14 cellular contexts compared by ENCODE assay signal in genomic region chr12:21528953-21529352, GRCh38. TPM values are rescaled to one million over a fixed set of nuclear protein-coding genes. Genes with fewer than 3 reads are reported as not detected.
A peak's percentile ranks its signal among the peaks of the same experiment; 100 is the strongest.
DNase-seq lines count a peak whose midpoint lies in the region; ATAC-seq and TF ChIP-seq lines count a peak whose summit lies in the region.
"Had no signal": no experiment of that assay in that cellular context is flagged by ENCODE, and none has a peak within 500 bp of the region (broad histone marks: within the 10 kb centered on the region; RNA-seq: fewer than 3 reads in every experiment).

No MANE protein-coding gene starts in this region.

- H3K27me3 ChIP-seq in GM23338 (ENCODE audit: insufficient read depth) = peaks cover 62% of the 10 kb centered on the region
- H3K27me3 ChIP-seq in vagina = no peaks in the 10 kb centered on the region
- H3K27me3 ChIP-seq: sigmoid colon had no signal

- H3K4me1 ChIP-seq in GM23338 (ENCODE audit: insufficient read depth) = peaks cover 5% of the 10 kb centered on the region
- peaks cover 24% of the 10 kb centered on the region for H3K4me1 ChIP-seq in OCI-LY7 (ENCODE audit: insufficient read depth, low read length, poor library complexity, severe bottlenecking)
- peaks cover 15% of the 10 kb centered on the region for H3K4me1 ChIP-seq in vagina

- H3K9me2 ChIP-seq in GM23338 (ENCODE audit: insufficient read depth) (no peaks in the 10 kb centered on the region), OCI-LY7 (ENCODE audit: insufficient read depth, low read length) (no peaks in the 10 kb centered on the region)

- DNase-seq in GM23338 (ENCODE audit: low spot score) (no peak), OCI-LY7 (ENCODE audit: low spot score) (no peak), glutamatergic neuron (no peak), pons (ENCODE audit: low spot score) (peak; percentile 36), SK-N-DZ (ENCODE audit: low spot score) (no peak), vagina (ENCODE audit: extremely low spot score in 2 of 2) (no peak)
- DNase-seq: central memory CD4-positive, alpha-beta T cell; mucosa of descending colon; NCI-H2081 treated with DMSO at 0.1 percent for 48 hours; sigmoid colon had no signal

- peaks cover 17% of the 10 kb centered on the region for H3K27me3 Mint-ChIP-seq in GM23338 (ENCODE audit: insufficient read depth, low read depth, poor library complexity)
- peaks cover 2% of the 10 kb centered on the region for H3K27me3 Mint-ChIP-seq in glutamatergic neuron (ENCODE audit: unreplicated experiment)

- no peak overlapping the region for H3K4me3 ChIP-seq in GM23338
- no peak overlapping the region for H3K4me3 ChIP-seq in OCI-LY7 (ENCODE audit: low read depth, low read length, poor library complexity, severe bottlenecking)
- H3K4me3 ChIP-seq in vagina = no peak overlapping the region
- H3K4me3 ChIP-seq: mucosa of descending colon, sigmoid colon, thoracic aorta had no signal

- POLR2A ChIA-PET in OCI-LY7 (lab: Charles Lee) = interaction anchor here (0.6 to 1.3 kb wide), 5 partner anchors 30 to 997 kb away, joined by 3 read pairs; partner anchors contain the start of gene LDHB

- H4K20me1 ChIP-seq in GM23338 (replicated peaks; ENCODE audit: insufficient read depth) = no peaks in the 10 kb centered on the region
- H4K20me1 ChIP-seq in OCI-LY7 (ENCODE audit: insufficient read depth, low read length) = no peaks in the 10 kb centered on the region

- H3K9me3 ChIP-seq in OCI-LY7 (ENCODE audit: low read length) (no peaks in the 10 kb centered on the region), vagina (no peaks in the 10 kb centered on the region)
- H3K9me3 ChIP-seq: mucosa of descending colon, sigmoid colon, thoracic aorta had no signal

- BruUV-seq in OCI-LY7 (replicated peaks; lab: Mats Ljungman, UMichigan) = no TSS peak

- no peaks in the 10 kb centered on the region for H3K36me3 ChIP-seq in GM23338 (ENCODE audit: insufficient read depth)
- no peaks in the 10 kb centered on the region for H3K36me3 ChIP-seq in OCI-LY7 (ENCODE audit: insufficient read depth, low read length)
- H3K36me3 ChIP-seq in vagina = no peaks in the 10 kb centered on the region
- H3K36me3 ChIP-seq: sigmoid colon, thoracic aorta had no signal

- H3F3A ChIP-seq in GM23338 (replicated peaks; ENCODE audit: low read depth) = no peaks in the 10 kb centered on the region

- ATAC-seq in GM23338 (no peak), HG03196 (IDR thresholded peaks at IDR 0.05; ENCODE audit: unreplicated experiment) (no peak)
- ATAC-seq: mucosa of descending colon had no signal

- H2AFZ ChIP-seq in GM23338 (no peak overlapping the region), OCI-LY7 (ENCODE audit: low read length) (peak overlapping the region; percentile 14)

- CTCF ChIA-PET in OCI-LY7 (lab: Charles Lee; ENCODE audit: unreplicated experiment) = interaction anchor here (1.0 kb wide), 1 partner anchor 92 kb away, joined by 3 read pairs; the partner anchor contains the start of gene PYROXD1

- no peaks in the 10 kb centered on the region for H3K36me3 Mint-ChIP-seq in GM23338 (ENCODE audit: low read depth)
- peaks cover 9% of the 10 kb centered on the region for H3K36me3 Mint-ChIP-seq in glutamatergic neuron (ENCODE audit: unreplicated experiment)

- H3K9me3 Mint-ChIP-seq in GM23338 = peaks cover 3% of the 10 kb centered on the region; the same call in 1 of the 3 replicates
- H3K9me3 Mint-ChIP-seq in glutamatergic neuron (ENCODE audit: unreplicated experiment) = no peaks in the 10 kb centered on the region

- H3K4me2 ChIP-seq in GM23338 (no peak overlapping the region), OCI-LY7 (ENCODE audit: low read length) (no peak overlapping the region)
- H3K4me2 ChIP-seq: KMS-11 had no signal

- no peak overlapping the region for H3K27ac ChIP-seq in GM23338 (ENCODE audit: low read depth)
- H3K27ac ChIP-seq in OCI-LY7 (ENCODE audit: low read depth, low read length, poor library complexity, severe bottlenecking) = no peak overlapping the region
- H3K27ac ChIP-seq in vagina = no peak overlapping the region
- H3K27ac ChIP-seq: epithelial cell of prostate, KMS-11, thoracic aorta had no signal

- peaks cover 12% of the 10 kb centered on the region; the same call in 2 of the 3 replicates for H3K4me1 Mint-ChIP-seq in GM23338
- no peaks in the 10 kb centered on the region for H3K4me1 Mint-ChIP-seq in glutamatergic neuron (ENCODE audit: low read depth, unreplicated experiment)

- TF ChIP-seq CTCF in GM23338 (conservative IDR thresholded peaks at IDR 0.05; ENCODE audit: low read depth in 2 of 2) = no peak
- TF ChIP-seq CTCF in OCI-LY7 (conservative IDR thresholded peaks at IDR 0.05; ENCODE audit: low read length) = no peak
- no peak for TF ChIP-seq CTCF in glutamatergic neuron (IDR thresholded peaks at IDR 0.05; ENCODE audit: partially characterized antibody, unreplicated experiment)
- TF ChIP-seq CTCF in vagina (IDR thresholded peaks at IDR 0.05) = no peak

- no peak for TF ChIP-seq POLR2A in vagina (IDR thresholded peaks at IDR 0.05)

- intact Hi-C loops in OCI-LY7 (cut with micrococcal nuclease; ENCODE audit: unreplicated experiment) (loop anchor here (5.0 kb wide), 1 partner anchor 128 kb away; the partner anchor contains the start of gene LDHB), vagina (cut with DNase I) (no loop called here)

- H3K4me3 Mint-ChIP-seq in GM23338 (peak overlapping the region; percentile 75; the same call in 2 of the 3 replicates), glutamatergic neuron (ENCODE audit: unreplicated experiment) (peak overlapping the region; percentile 82)

- H3K79me2 ChIP-seq in GM23338 (replicated peaks; ENCODE audit: insufficient read depth) (no peaks in the 10 kb centered on the region), OCI-LY7 (ENCODE audit: insufficient read depth, low read depth, low read length) (no peaks in the 10 kb centered on the region)

- no peak overlapping the region for H3K27ac Mint-ChIP-seq in GM23338
- no peak overlapping the region for H3K27ac Mint-ChIP-seq in glutamatergic neuron (ENCODE audit: unreplicated experiment)

TF ChIP-seq in GM23338, 12 proteins besides CTCF, POLR2A, EP300 and RAD21 (continues in another document):
- TF ChIP-seq STAT1 (IDR thresholded peaks at IDR 0.05; ENCODE audit: unreplicated experiment) = no peak
- TF ChIP-seq REST (IDR thresholded peaks at IDR 0.05; ENCODE audit: unreplicated experiment) = no peak
- no peak for TF ChIP-seq ZNF331 (CRISPR knock-in tag; IDR thresholded peaks at IDR 0.05; ENCODE audit: low read depth)
- TF ChIP-seq JUNB (IDR thresholded peaks at IDR 0.05; ENCODE audit: unreplicated experiment) = no peak

RNA-seq across cellular contexts. Expression of gene SPX, which starts 2.9 kb away (rescaled TPM):
- 0.16 and 1.3 TPM in 2 replicates for total RNA-seq in GM23338 (2014; rRNA removed; shearing (Covaris generic))
- polyA plus RNA-seq in GM23338 (2016; fragmentation: Nextera tagmentation; extraction: Ambion mirVana) = 1.0 and 1.3 TPM in 2 replicates
- total RNA-seq in OCI-LY7 (2014; rRNA removed; shearing (Covaris generic)) = 0.35 TPM in 1 of 2 replicates, not detected in the other
- 0.90 and 1.2 TPM in 2 replicates for total RNA-seq in OCI-LY7 (2022)
- not detected for total RNA-seq in glutamatergic neuron (ENCODE audit: unreplicated experiment)
- polyA plus RNA-seq in SK-N-DZ (2014; cell fraction: cytosol; rRNA removed) = not detected in 2 replicates
- 0.07 TPM in 1 of 2 replicates, not detected in the other for polyA plus RNA-seq in SK-N-DZ (2014; cell fraction: nucleus; rRNA removed)
- not detected for total RNA-seq in vagina

RNA-seq across cellular contexts. Expression of gene GOLT1B, which starts 27.4 kb away (rescaled TPM):
- 39.8 and 41.7 TPM in 2 replicates for total RNA-seq in GM23338 (2014; rRNA removed; shearing (Covaris generic))
- polyA plus RNA-seq in GM23338 (2016; fragmentation: Nextera tagmentation; extraction: Ambion mirVana) = 23.5 and 24.3 TPM in 2 replicates
- 9.5 and 12.7 TPM in 2 replicates for total RNA-seq in OCI-LY7 (2014; rRNA removed; shearing (Covaris generic))
- total RNA-seq in OCI-LY7 (2022) (25.3 and 30.7 TPM in 2 replicates), glutamatergic neuron (ENCODE audit: unreplicated experiment) (42.2 TPM), vagina (12.5 TPM)
- polyA plus RNA-seq in SK-N-DZ (2014; cell fraction: cytosol; rRNA removed) = 54.1 and 56.6 TPM in 2 replicates
- 53.7 and 57.0 TPM in 2 replicates for polyA plus RNA-seq in SK-N-DZ (2014; cell fraction: nucleus; rRNA removed)

RNA-seq across cellular contexts. Expression of gene RECQL, which starts 27.5 kb away (rescaled TPM):
- total RNA-seq in GM23338 (2014; rRNA removed; shearing (Covaris generic)) = 45.8 and 47.2 TPM in 2 replicates
- 17.4 and 18.9 TPM in 2 replicates for polyA plus RNA-seq in GM23338 (2016; fragmentation: Nextera tagmentation; extraction: Ambion mirVana)
- 53.1 and 55.9 TPM in 2 replicates for total RNA-seq in OCI-LY7 (2014; rRNA removed; shearing (Covaris generic))
- total RNA-seq in OCI-LY7 (2022) (70.3 and 72.8 TPM in 2 replicates), glutamatergic neuron (ENCODE audit: unreplicated experiment) (20.0 TPM), vagina (15.7 TPM)
- polyA plus RNA-seq in SK-N-DZ (2014; cell fraction: cytosol; rRNA removed) = 75.7 and 82.7 TPM in 2 replicates
- polyA plus RNA-seq in SK-N-DZ (2014; cell fraction: nucleus; rRNA removed) = 51.6 and 54.3 TPM in 2 replicates
